11 cellular contexts compared by ENCODE assay signal in the genomic region with DNA sequence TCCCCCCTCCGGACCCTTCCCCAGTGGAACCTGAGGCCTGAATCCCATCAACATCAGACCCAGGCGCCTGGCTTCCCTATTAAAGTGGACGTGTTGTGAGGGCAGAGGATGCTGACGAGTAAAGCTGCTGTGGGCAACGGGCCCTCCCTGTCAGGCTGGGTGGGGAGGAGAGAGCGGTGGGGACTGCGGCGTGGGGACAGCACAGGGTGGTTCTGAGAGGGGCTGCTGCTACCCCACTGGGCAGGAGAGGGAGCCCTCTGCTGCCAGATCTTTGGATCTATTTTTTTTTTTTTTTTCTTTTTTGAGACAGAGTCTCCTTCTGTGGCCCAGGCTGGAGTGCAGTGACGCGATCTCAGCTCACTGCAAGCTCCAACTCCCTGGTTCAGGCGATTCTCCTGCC. TPM values are rescaled to one million over a fixed set of nuclear protein-coding genes. Genes with fewer than 3 reads are reported as not detected.
A peak's percentile ranks its signal among the peaks of the same experiment; 100 is the strongest.
DNase-seq lines count a peak whose midpoint lies in the region; ATAC-seq and TF ChIP-seq lines count a peak whose summit lies in the region.
"Had no signal": no experiment of that assay in that cellular context is flagged by ENCODE, and none has a peak within 500 bp of the region (broad histone marks: within the 10 kb centered on the region; RNA-seq: fewer than 3 reads in every experiment).

No MANE protein-coding gene starts in this region.

- no peak overlapping the region for H3K27ac Mint-ChIP-seq in activated CD4-positive, alpha-beta T cell treated with anti-CD3 and anti-CD28 coated beads for 36 hours
- peak overlapping the region; percentile 22 for H3K27ac Mint-ChIP-seq in chondrocyte (ENCODE audit: unreplicated experiment)
- H3K27ac Mint-ChIP-seq in stimulated activated effector memory CD8-positive, alpha-beta T cell treated with anti-CD3 and anti-CD28 coated beads, Interleukin-12 subunit alpha, Interleukin-12 subunit beta, amount 100 ng/mL, for 72 hours, result no peak overlapping the region
- H3K27ac Mint-ChIP-seq: CD4-positive, CD25-positive, alpha-beta regulatory T cell had no signal

- ATAC-seq in activated CD4-positive, alpha-beta T cell treated with anti-CD3 and anti-CD28 coated beads for 36 hours, result peak; percentile 39
- ATAC-seq in stimulated activated effector memory CD8-positive, alpha-beta T cell treated with anti-CD3 and anti-CD28 coated beads, Interleukin-12 subunit alpha, Interleukin-12 subunit beta, amount 100 ng/mL, for 72 hours, result peak; percentile 48
- no peak for ATAC-seq in GM21515 (IDR thresholded peaks at IDR 0.05; ENCODE audit: unreplicated experiment)

- H3K9me3 Mint-ChIP-seq in activated CD4-positive, alpha-beta T cell treated with anti-CD3 and anti-CD28 coated beads for 36 hours (ENCODE audit: low read depth), result no peaks in the 10 kb centered on the region
- H3K9me3 Mint-ChIP-seq in chondrocyte (ENCODE audit: low read depth), result no peaks in the 10 kb centered on the region
- H3K9me3 Mint-ChIP-seq in stimulated activated effector memory CD8-positive, alpha-beta T cell treated with anti-CD3 and anti-CD28 coated beads, Interleukin-12 subunit alpha, Interleukin-12 subunit beta, amount 100 ng/mL, for 72 hours, result no peaks in the 10 kb centered on the region

- intact Hi-C loops in activated CD4-positive, alpha-beta T cell treated with anti-CD3 and anti-CD28 coated beads for 36 hours (cut with DNase I, micrococcal nuclease), result no loop called here

- CTCF ChIA-PET in activated CD4-positive, alpha-beta T cell treated with anti-CD3 and anti-CD28 coated beads for 36 hours (lab: Charles Lee), result no interaction called here

- H3K36me3 Mint-ChIP-seq in activated CD4-positive, alpha-beta T cell treated with anti-CD3 and anti-CD28 coated beads for 36 hours (ENCODE audit: low read depth), result no peaks in the 10 kb centered on the region
- H3K36me3 Mint-ChIP-seq in chondrocyte (ENCODE audit: low read depth), result no peaks in the 10 kb centered on the region
- H3K36me3 Mint-ChIP-seq in stimulated activated effector memory CD8-positive, alpha-beta T cell treated with anti-CD3 and anti-CD28 coated beads, Interleukin-12 subunit alpha, Interleukin-12 subunit beta, amount 100 ng/mL, for 72 hours, result no peaks in the 10 kb centered on the region
- H3K36me3 Mint-ChIP-seq: CD4-positive, CD25-positive, alpha-beta regulatory T cell had no signal

- H3K27me3 Mint-ChIP-seq in activated CD4-positive, alpha-beta T cell treated with anti-CD3 and anti-CD28 coated beads for 36 hours, result no peaks in the 10 kb centered on the region
- peaks cover 9% of the 10 kb centered on the region for H3K27me3 Mint-ChIP-seq in chondrocyte (ENCODE audit: low read depth)

- no peak overlapping the region for H3K4me3 Mint-ChIP-seq in activated CD4-positive, alpha-beta T cell treated with anti-CD3 and anti-CD28 coated beads for 36 hours
- no peak overlapping the region for H3K4me3 Mint-ChIP-seq in chondrocyte (ENCODE audit: unreplicated experiment)
- no peak overlapping the region for H3K4me3 Mint-ChIP-seq in stimulated activated effector memory CD8-positive, alpha-beta T cell treated with anti-CD3 and anti-CD28 coated beads, Interleukin-12 subunit alpha, Interleukin-12 subunit beta, amount 100 ng/mL, for 72 hours
- H3K4me3 Mint-ChIP-seq: CD4-positive, CD25-positive, alpha-beta regulatory T cell had no signal

- DNase-seq in activated CD4-positive, alpha-beta T cell treated with anti-CD3 and anti-CD28 coated beads for 36 hours, result peak; percentile 40
- DNase-seq in activated CD4-positive, alpha-beta T cell treated with anti-CD3 and anti-CD28 coated beads, Interleukin-2, amount 50 U/mL, for 1 hour, result no peak
- DNase-seq in NCI-H1092 (lab: John Stamatoyannopoulos, UW), result peak; percentile 14
- no peak for DNase-seq in chondrocyte (ENCODE audit: low spot score)
- no peak for DNase-seq in stimulated activated effector memory CD8-positive, alpha-beta T cell treated with anti-CD3 and anti-CD28 coated beads, Interleukin-12 subunit alpha, Interleukin-12 subunit beta, amount 100 ng/mL, for 72 hours (ENCODE audit: low spot score in 2 of 2)
- DNase-seq in kidney glomerular epithelial cell (lab: John Stamatoyannopoulos, UW), result no peak
- no peak for DNase-seq in DMS153 (lab: John Stamatoyannopoulos, UW)
- DNase-seq: activated CD4-positive, alpha-beta T cell treated with anti-CD3 and anti-CD28 coated beads, Interleukin-2, amount 50 U/mL, for 48 hours; CD4-positive, CD25-positive, alpha-beta regulatory T cell; stomach had no signal

- POLR2A ChIA-PET in activated CD4-positive, alpha-beta T cell treated with anti-CD3 and anti-CD28 coated beads for 36 hours (lab: Charles Lee), result no interaction called here

- peak; percentile 67 for TF ChIP-seq CTCF in chondrocyte (IDR thresholded peaks at IDR 0.05)

- H3K4me1 Mint-ChIP-seq in activated CD4-positive, alpha-beta T cell treated with anti-CD3 and anti-CD28 coated beads for 36 hours, result peaks cover 7% of the 10 kb centered on the region
- peaks cover 7% of the 10 kb centered on the region for H3K4me1 Mint-ChIP-seq in chondrocyte (ENCODE audit: low read depth)
- H3K4me1 Mint-ChIP-seq in stimulated activated effector memory CD8-positive, alpha-beta T cell treated with anti-CD3 and anti-CD28 coated beads, Interleukin-12 subunit alpha, Interleukin-12 subunit beta, amount 100 ng/mL, for 72 hours, result peaks cover 10% of the 10 kb centered on the region

RNA-seq across cellular contexts. Expression of gene CA5A, which starts 5.9 kb away (rescaled TPM):
- not detected for total RNA-seq in activated CD4-positive, alpha-beta T cell treated with anti-CD3 and anti-CD28 coated beads for 36 hours
- total RNA-seq in chondrocyte, result not detected in 3 replicates
- total RNA-seq: CD4-positive, CD25-positive, alpha-beta regulatory T cell; stomach had no signal

RNA-seq across cellular contexts. Expression of gene BANP, which starts 20.8 kb away (rescaled TPM):
- 10 to 100 TPM; 35.2 to 36.1 TPM for total RNA-seq in activated CD4-positive, alpha-beta T cell treated with anti-CD3 and anti-CD28 coated beads for 36 hours
- total RNA-seq in chondrocyte, result 15.0 to 19.3 TPM (median 16.7 TPM) in 3 replicates

Comparison
In these comparisons a context has a peak if more than half of its experiments do, and no peak if none do; other contexts are left out.
1. DNase-seq: peak in activated CD4-positive, alpha-beta T cell treated with anti-CD3 and anti-CD28 coated beads for 36 hours (single experiment) and NCI-H1092 (single experiment); none in activated CD4-positive, alpha-beta T cell treated with anti-CD3 and anti-CD28 coated beads, Interleukin-2, amount 50 U/mL, for 1 hour (single experiment), chondrocyte (single experiment), stimulated activated effector memory CD8-positive, alpha-beta T cell treated with anti-CD3 and anti-CD28 coated beads, Interleukin-12 subunit alpha, Interleukin-12 subunit beta, amount 100 ng/mL, for 72 hours (0 of 2), kidney glomerular epithelial cell (single experiment) and DMS153 (single experiment).